8 cellular contexts compared by ENCODE assay signal in genomic region chr16:88383401-88384221, GRCh38. TPM values are rescaled to one million over a fixed set of nuclear protein-coding genes. Genes with fewer than 3 reads are reported as not detected.
A peak's percentile ranks its signal among the peaks of the same experiment; 100 is the strongest.
DNase-seq lines count a peak whose midpoint lies in the region; ATAC-seq, FAIRE-seq and TF ChIP-seq lines count a peak whose summit lies in the region.

No MANE protein-coding gene starts in this region.

- ATAC-seq in A549 (peak; percentile 64 to 68), GM19328 (IDR thresholded peaks at IDR 0.05; ENCODE audit: unreplicated experiment) (no peak), HG03439 (IDR thresholded peaks at IDR 0.05; ENCODE audit: unreplicated experiment) (no peak), GM21367 (IDR thresholded peaks at IDR 0.05; ENCODE audit: unreplicated experiment) (no peak)

- peak overlapping the region in 1 of 2 experiments; percentile 52 for H2BK12ac ChIP-seq in mesenchymal stem cell (ENCODE audit: low read length in 2 of 2)

- TF ChIP-seq POLR2A in A549 (IDR thresholded peaks at IDR 0.05; ENCODE audit: low read length): no peak
- TF ChIP-seq POLR2A in vagina (IDR thresholded peaks at IDR 0.05): no peak

- H3K79me1 ChIP-seq in mesenchymal stem cell (replicated peaks; ENCODE audit: low read length, poor library complexity, severe bottlenecking): peaks cover 3% of the 10 kb centered on the region

- peak overlapping the region; percentile 86 for H3K9ac ChIP-seq in mesenchymal stem cell (ENCODE audit: low read length)

- H3K18ac ChIP-seq in mesenchymal stem cell (ENCODE audit: low read depth in 1 of 2, low read length in 2 of 2): peak overlapping the region; percentile 48 to 80

- H3K27ac ChIP-seq in A549: peak overlapping the region; percentile 95 to 98
- H3K27ac ChIP-seq in coronary artery: peak overlapping the region in 1 of 2 donors; percentile 85
- no peak overlapping the region for H3K27ac ChIP-seq in mesenchymal stem cell (ENCODE audit: low read length, poor library complexity, severe bottlenecking)
- peak overlapping the region; percentile 66 for H3K27ac ChIP-seq in vagina

- peak overlapping the region; percentile 49 for H2AFZ ChIP-seq in mesenchymal stem cell (ENCODE audit: low read depth, low read length)

- peak overlapping the region; percentile 81 for H2BK120ac ChIP-seq in mesenchymal stem cell (ENCODE audit: low read depth, low read length)

- FAIRE-seq in A549 (lab: Jason Lieb, UNC): no peak

- H3K23ac ChIP-seq in mesenchymal stem cell (ENCODE audit: low read length in 2 of 2): peak overlapping the region in 1 of 2 experiments; percentile 76

- H3K4me1 ChIP-seq in A549: peaks cover 60% of the 10 kb centered on the region
- H3K4me1 ChIP-seq in mesenchymal stem cell (ENCODE audit: control insufficient read depth, insufficient read depth, low read depth, low read length): peaks cover 27% of the 10 kb centered on the region
- H3K4me1 ChIP-seq in vagina: peaks cover 25% of the 10 kb centered on the region

- peak overlapping the region in 1 of 2 experiments; percentile 37 for H3K14ac ChIP-seq in mesenchymal stem cell (ENCODE audit: low read length in 2 of 2)

- H3K27me3 ChIP-seq in mesenchymal stem cell (ENCODE audit: control insufficient read depth in 1 of 2, insufficient read depth in 1 of 2, low read length in 2 of 2) (no peaks in the 10 kb centered on the region), vagina (no peaks in the 10 kb centered on the region)

- H3K36me3 ChIP-seq in mesenchymal stem cell (ENCODE audit: control insufficient read depth in 1 of 2, insufficient read depth in 2 of 2, low read depth in 1 of 2, low read length in 2 of 2): peaks cover 0 to 6% of the 10 kb centered on the region in 2 experiments
- H3K36me3 ChIP-seq in vagina: no peaks in the 10 kb centered on the region

- peak overlapping the region; percentile 45 for H4K8ac ChIP-seq in mesenchymal stem cell (ENCODE audit: low read length)

- CTCF ChIA-PET in A549 (lab: Yijun Ruan, JAX): interaction anchor here (0.8 to 2.6 kb wide), 16 partner anchors 9 to 400 kb away, joined by 3 to 13 read pairs (median 3); no protein-coding TSS in a partner anchor

- H3K9me3 ChIP-seq in A549 (no peaks in the 10 kb centered on the region), mesenchymal stem cell (ENCODE audit: control insufficient read depth, low read length) (no peaks in the 10 kb centered on the region), vagina (no peaks in the 10 kb centered on the region)

- TF ChIP-seq CTCF in A549 (IDR thresholded peaks at IDR 0.05) (peak; percentile 57), HFF-Myc (IDR thresholded peaks at IDR 0.05; ENCODE audit: low read depth, low read length, missing control alignments) (peak; percentile 42), coronary artery (IDR thresholded peaks at IDR 0.05) (peak; percentile 48), vagina (IDR thresholded peaks at IDR 0.05) (peak in 1 of 3 experiments; percentile 47)

- peak overlapping the region; percentile 85 for H4K91ac ChIP-seq in mesenchymal stem cell (ENCODE audit: low read length)

- POLR2A ChIA-PET in A549 (lab: Yijun Ruan, JAX): interaction anchor here (1.0 kb wide), 1 partner anchor 51 kb away, joined by 3 read pairs; no protein-coding TSS in a partner anchor

- peak overlapping the region; percentile 77 for H3K4me3 ChIP-seq in A549
- peak overlapping the region; percentile 58 for H3K4me3 ChIP-seq in HFF-Myc (replicated peaks; ENCODE audit: low read depth, low read length)
- H3K4me3 ChIP-seq in coronary artery: peak overlapping the region; percentile 89
- H3K4me3 ChIP-seq in mesenchymal stem cell (ENCODE audit: insufficient read depth in 1 of 2, low read depth in 1 of 2, low read length in 2 of 2): peak overlapping the region; percentile 60 to 86
- H3K4me3 ChIP-seq in vagina: peak overlapping the region; percentile 46 to 83

- peak overlapping the region; percentile 17 for H2AK5ac ChIP-seq in mesenchymal stem cell (ENCODE audit: low read length, severe bottlenecking)

- DNase-seq in A549 (ENCODE audit: low read depth in 1 of 2, low spot score in 1 of 2) (peak; percentile 72 to 83), HFF-Myc (ENCODE audit: extremely low read depth, low read depth) (peak; percentile 29), coronary artery (ENCODE audit: low spot score) (no peak), mesenchymal stem cell (peak; percentile 75), vagina (ENCODE audit: extremely low spot score in 2 of 2) (no peak)

- peak; percentile 46 to 84; a peak in 4 of 5 replicates for TF ChIP-seq RAD21 in A549 (conservative IDR thresholded peaks at IDR 0.05 in 1 of 2, IDR thresholded peaks at IDR 0.05 in 1 of 2)

- H2BK5ac ChIP-seq in mesenchymal stem cell (ENCODE audit: low read depth, low read length, poor library complexity, severe bottlenecking): no peak overlapping the region

- peak overlapping the region; percentile 21 to 56 for H3K4ac ChIP-seq in mesenchymal stem cell (ENCODE audit: low read depth in 1 of 2, low read length in 2 of 2)

- TF ChIP-seq EP300 in A549 (IDR thresholded peaks at IDR 0.05): no peak

- intact Hi-C loops in vagina (cut with DNase I): no loop called here

- WGBS in A549 (ENCODE audit: missing lambda C conversion rate): 4% methylated on average over 6 of the region's 94 CpGs
- 2% methylated on average over 57 of the region's 94 CpGs for WGBS in mesenchymal stem cell

- H3K4me2 ChIP-seq in A549 (peak overlapping the region; percentile 87), mesenchymal stem cell (ENCODE audit: low read length, poor library complexity, severe bottlenecking) (peak overlapping the region; percentile 69)

- H2BK15ac ChIP-seq in mesenchymal stem cell (ENCODE audit: low read depth, poor library complexity, severe bottlenecking): peak overlapping the region; percentile 70

TF ChIP-seq in A549, 52 proteins besides CTCF, POLR2A, EP300 and RAD21 (continues in another document):
- TF ChIP-seq ZNF302 (CRISPR knock-in tag; IDR thresholded peaks at IDR 0.05): peak; percentile 43; the same call in 1 of the 2 replicates
- no peak for TF ChIP-seq ESRRA (IDR thresholded peaks at IDR 0.05; ENCODE audit: borderline replicate concordance, low read length)
- TF ChIP-seq SMC3 (IDR thresholded peaks at IDR 0.05): peak; percentile 63
- peak; percentile 58; the same call in 1 of the 2 replicates for TF ChIP-seq EHF (CRISPR knock-in tag; IDR thresholded peaks at IDR 0.05)
- TF ChIP-seq HMGXB4 (CRISPR knock-in tag; IDR thresholded peaks at IDR 0.05; ENCODE audit: borderline replicate concordance): no peak
- TF ChIP-seq CHD4 (IDR thresholded peaks at IDR 0.05; ENCODE audit: borderline replicate concordance): no peak
- TF ChIP-seq RCOR1 (IDR thresholded peaks at IDR 0.05; ENCODE audit: low read depth, low read length): no peak
- no peak for TF ChIP-seq MAFK (IDR thresholded peaks at IDR 0.05; ENCODE audit: partially characterized antibody)
- no peak for TF ChIP-seq HOXA7 (CRISPR knock-in tag; IDR thresholded peaks at IDR 0.05)
- peak; percentile 57; the same call in 1 of the 2 replicates for TF ChIP-seq ATOH8 (CRISPR knock-in tag; IDR thresholded peaks at IDR 0.05; ENCODE audit: low read depth)
- TF ChIP-seq POLR2AphosphoS2 (conservative IDR thresholded peaks at IDR 0.05; ENCODE audit: low read length): no peak
- no peak for TF ChIP-seq KDM5A (IDR thresholded peaks at IDR 0.05)
- no peak for TF ChIP-seq NPAS2 (CRISPR knock-in tag; IDR thresholded peaks at IDR 0.05; ENCODE audit: borderline replicate concordance)
- TF ChIP-seq MYC (IDR thresholded peaks at IDR 0.05; ENCODE audit: borderline replicate concordance, low read length): no peak; the same call in 1 of the 2 replicates
- no peak for TF ChIP-seq BHLHE40 (IDR thresholded peaks at IDR 0.05; ENCODE audit: low read depth, low read length)
- TF ChIP-seq JUN (IDR thresholded peaks at IDR 0.05): no peak; a peak in 2 of 5 replicates
- peak; percentile 52; the same call in 1 of the 2 replicates for TF ChIP-seq FOSB (CRISPR knock-in tag; IDR thresholded peaks at IDR 0.05)
- 0 out of 2 replicates have a peak, but pooled peaks have one; percentile 65 for TF ChIP-seq HOXB5 (CRISPR knock-in tag; IDR thresholded peaks at IDR 0.05)
- TF ChIP-seq NR3C1 (IDR thresholded peaks at IDR 0.05): no peak
- no peak for TF ChIP-seq RNF2 (IDR thresholded peaks at IDR 0.05; ENCODE audit: borderline replicate concordance, low read depth)
- TF ChIP-seq HOXB13 (CRISPR knock-in tag; IDR thresholded peaks at IDR 0.05; ENCODE audit: low read depth): peak; percentile 71; the same call in 1 of the 2 replicates
- no peak for TF ChIP-seq RFX5 (IDR thresholded peaks at IDR 0.05)
- TF ChIP-seq FOXS1 (CRISPR knock-in tag; IDR thresholded peaks at IDR 0.05): no peak

RNA-seq across cellular contexts. Expression of gene ZNF469, which starts 0.9 kb away (rescaled TPM):
- polyA plus RNA-seq in A549 (2011; rRNA removed): 0.47 and 0.78 TPM in 2 replicates
- 1.4 and 2.2 TPM in 2 replicates for polyA plus RNA-seq in A549 (2012; cell fraction: cytosol; rRNA removed)
- polyA plus RNA-seq in A549 (2012; cell fraction: nucleus; rRNA removed): 11.5 and 14.7 TPM in 2 replicates
- 4.1 to 4.5 TPM (median 4.4 TPM) in 3 replicates for polyA plus RNA-seq in A549 (2017; fragmentation: RNase III; extraction: RNeasy Plus Mini Kit Qiagen cat#74134 plus additional on column Dnase treatment)
- polyA minus RNA-seq in A549 (2011; rRNA and poly(A)+ RNA removed): 0.83 and 0.97 TPM in 2 replicates
- polyA plus RNA-seq in mesenchymal stem cell (2013, experiment 1 of 2): 11.1 TPM
- polyA plus RNA-seq in mesenchymal stem cell (2013, experiment 2 of 2): 10.4 TPM
- total RNA-seq in vagina: 2.2 TPM

Comparison
In these comparisons a context has a peak if more than half of its experiments do, and no peak if none do; other contexts are left out.
1. ATAC-seq: peak in A549 (2 of 2); none in GM19328 (single experiment), HG03439 (single experiment) and GM21367 (single experiment).
2. DNase-seq: peak in A549 (2 of 2), HFF-Myc (single experiment) and mesenchymal stem cell (single experiment); none in coronary artery (single experiment) and vagina (0 of 2).
3. Peak in every context shown above with its lines, with median percentiles within 50 percentile points of each other: H3K4me3 ChIP-seq.